ENCODE assay signal across 10 cellular contexts in the genomic region with DNA sequence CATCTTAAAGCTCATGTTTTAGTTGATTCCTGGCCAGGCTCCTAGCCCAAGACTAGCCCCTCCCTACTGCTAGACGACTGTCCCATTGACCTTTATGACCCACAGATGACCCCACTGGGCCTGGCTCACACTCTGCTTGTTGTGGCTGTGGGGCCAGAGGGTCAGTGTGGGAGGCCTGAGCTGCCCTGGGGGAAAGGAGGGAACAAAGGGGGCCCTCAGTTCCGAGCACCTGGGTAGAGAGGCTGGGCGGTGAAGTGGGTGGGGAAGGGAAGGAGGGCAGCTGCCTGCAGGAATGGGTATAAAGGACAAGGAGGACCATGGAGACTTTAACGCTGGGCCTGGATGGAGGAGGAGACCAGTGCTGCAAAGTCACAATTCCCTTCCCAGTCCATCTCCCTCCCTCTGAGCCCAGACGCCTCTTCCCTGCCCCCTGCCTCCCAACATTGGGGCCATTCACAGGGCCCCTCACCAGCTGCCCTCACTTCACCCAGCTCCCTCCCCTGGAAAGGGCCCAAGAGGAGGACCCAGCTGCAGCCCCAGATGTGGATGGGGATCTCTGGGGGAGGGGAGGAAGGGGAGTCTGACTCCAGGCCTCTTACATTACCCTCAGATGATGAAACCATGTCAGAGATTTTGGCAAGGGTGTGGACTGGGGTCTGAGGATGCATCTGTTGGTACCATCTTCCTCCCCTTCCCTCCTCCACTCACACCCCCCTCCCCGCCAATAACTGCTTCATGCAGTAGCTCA. TPM values are rescaled to one million over a fixed set of nuclear protein-coding genes. Genes with fewer than 3 reads are reported as not detected.
A peak's percentile ranks its signal among the peaks of the same experiment; 100 is the strongest.
DNase-seq lines count a peak whose midpoint lies in the region; ATAC-seq and TF ChIP-seq lines count a peak whose summit lies in the region.
"Had no signal": no experiment of that assay in that cellular context is flagged by ENCODE, and none has a peak within 500 bp of the region (broad histone marks: within the 10 kb centered on the region; RNA-seq: fewer than 3 reads in every experiment).

No MANE protein-coding gene starts in this region.

- ATAC-seq in HCT116 (no peak), HG03280 (IDR thresholded peaks at IDR 0.05; ENCODE audit: unreplicated experiment) (no peak)
- ATAC-seq in activated naive CD8-positive, alpha-beta T cell treated with anti-CD3 and anti-CD28 coated beads, Interleukin-2, amount 10 ng/mL, durations not matched to agents 7 days and 5 days (ENCODE audit: low read depth) = no peak

- H3K4me1 Mint-ChIP-seq in activated naive CD8-positive, alpha-beta T cell treated with anti-CD3 and anti-CD28 coated beads, Interleukin-2, amount 10 ng/mL, durations not matched to agents 7 days and 5 days = peaks cover 47% of the 10 kb centered on the region

- H3K14ac ChIP-seq in mesenchymal stem cell (ENCODE audit: low read length in 2 of 2) = no peak overlapping the region

- peak overlapping the region; percentile 56 for H4K8ac ChIP-seq in mesenchymal stem cell (ENCODE audit: low read length)

- TF ChIP-seq RAD21 in HCT116 (IDR thresholded peaks at IDR 0.05; ENCODE audit: low read depth) = no peak

- H3K4me1 ChIP-seq in BLaER1 (peaks cover 90% of the 10 kb centered on the region), HCT116 (ENCODE audit: control insufficient read depth in 1 of 2, insufficient read depth in 2 of 2, low read length in 2 of 2) (peaks cover 12 to 39% of the 10 kb centered on the region in 2 experiments; a peak in 3 of 4 replicates), mesenchymal stem cell (ENCODE audit: control insufficient read depth, insufficient read depth, low read depth, low read length) (peaks cover 37% of the 10 kb centered on the region), Peyer's patch (peaks cover 0 to 69% (median 40%) of the 10 kb centered on the region in 4 donors)

- peak overlapping the region; percentile 12 for H4K91ac ChIP-seq in mesenchymal stem cell (ENCODE audit: low read length)

- H2BK120ac ChIP-seq in mesenchymal stem cell (ENCODE audit: low read depth, low read length) = no peak overlapping the region

- H2BK12ac ChIP-seq in mesenchymal stem cell (ENCODE audit: low read length in 2 of 2) = peak overlapping the region in 1 of 2 experiments; percentile 35

- H2AFZ ChIP-seq in HCT116 (ENCODE audit: low read depth, low read length, poor library complexity, severe bottlenecking) = no peak overlapping the region
- H2AFZ ChIP-seq in mesenchymal stem cell (ENCODE audit: low read depth, low read length) = no peak overlapping the region

- H3K27ac Mint-ChIP-seq in activated naive CD8-positive, alpha-beta T cell treated with anti-CD3 and anti-CD28 coated beads, Interleukin-2, amount 10 ng/mL, durations not matched to agents 7 days and 5 days = peak overlapping the region; percentile 23

- H3K4me3 Mint-ChIP-seq in activated naive CD8-positive, alpha-beta T cell treated with anti-CD3 and anti-CD28 coated beads, Interleukin-2, amount 10 ng/mL, durations not matched to agents 7 days and 5 days = peak overlapping the region; percentile 66

- RAD21 ChIA-PET in HCT116 (lab: Charles Lee; ENCODE audit: low non-redundant PET in 1 of 2, low total read pairs in 2 of 2, uncharacterized antibody in 2 of 2, unreplicated experiment in 2 of 2) = no interaction called here

- H4K20me1 ChIP-seq in BLaER1 = no peaks in the 10 kb centered on the region; the same call in 1 of the 2 replicates
- no peaks in the 10 kb centered on the region for H4K20me1 ChIP-seq in HCT116 (ENCODE audit: insufficient read depth)

- H3K79me2 ChIP-seq in HCT116 (ENCODE audit: insufficient read depth, low read length) = no peaks in the 10 kb centered on the region

- 93% methylated on average over 3 of the region's 6 CpGs for WGBS in mesenchymal stem cell

- H2BK5ac ChIP-seq in mesenchymal stem cell (ENCODE audit: low read depth, low read length, poor library complexity, severe bottlenecking) = no peak overlapping the region

- H3K4me2 ChIP-seq in BLaER1 (peak overlapping the region; percentile 84), HCT116 (ENCODE audit: low read length) (peak overlapping the region; percentile 27; the same call in 1 of the 2 replicates), mesenchymal stem cell (ENCODE audit: low read length, poor library complexity, severe bottlenecking) (no peak overlapping the region)

- H3K36me3 ChIP-seq in BLaER1 (no peaks in the 10 kb centered on the region; the same call in 1 of the 2 replicates), HCT116 (ENCODE audit: control insufficient read depth in 1 of 2, insufficient read depth in 2 of 2, low read length in 2 of 2) (no peaks in the 10 kb centered on the region), mesenchymal stem cell (ENCODE audit: control insufficient read depth in 1 of 2, insufficient read depth in 2 of 2, low read depth in 1 of 2, low read length in 2 of 2) (no peaks in the 10 kb centered on the region), Peyer's patch (no peaks in the 10 kb centered on the region)
- H3K36me3 ChIP-seq: upper lobe of right lung had no signal

- no peaks in the 10 kb centered on the region for H3K27me3 Mint-ChIP-seq in activated naive CD8-positive, alpha-beta T cell treated with anti-CD3 and anti-CD28 coated beads, Interleukin-2, amount 10 ng/mL, durations not matched to agents 7 days and 5 days

- no peak overlapping the region for H2AK5ac ChIP-seq in mesenchymal stem cell (ENCODE audit: low read length, severe bottlenecking)

- H3K4ac ChIP-seq in mesenchymal stem cell (ENCODE audit: low read depth in 1 of 2, low read length in 2 of 2) = no peak overlapping the region

- H3K9me3 ChIP-seq in BLaER1 (no peaks in the 10 kb centered on the region), HCT116 (ENCODE audit: control insufficient read depth in 1 of 2, insufficient read depth in 1 of 2, low read depth in 1 of 2, low read length in 2 of 2) (no peaks in the 10 kb centered on the region), mesenchymal stem cell (ENCODE audit: control insufficient read depth, low read length) (no peaks in the 10 kb centered on the region), Peyer's patch (no peaks in the 10 kb centered on the region)
- H3K9me3 ChIP-seq: upper lobe of right lung had no signal

- CTCF ChIA-PET in HCT116 (lab: Charles Lee) = no interaction called here

- POLR2A ChIA-PET in HCT116 (lab: Charles Lee) = interaction anchor here (1.3 kb wide), 1 partner anchor 12 kb away, joined by 3 read pairs; no protein-coding TSS in a partner anchor
- POLR2A ChIA-PET in activated naive CD8-positive, alpha-beta T cell treated with anti-CD3 and anti-CD28 coated beads, Interleukin-2, amount 10 ng/mL, durations not matched to agents 7 days and 5 days (lab: Charles Lee) = interaction anchor here (0.9 to 8.4 kb wide), 3 partner anchors 9 to 33 kb away, joined by 3 to 108 read pairs (median 4); no protein-coding TSS in a partner anchor

- peaks cover 17% of the 10 kb centered on the region for H3K36me3 Mint-ChIP-seq in activated naive CD8-positive, alpha-beta T cell treated with anti-CD3 and anti-CD28 coated beads, Interleukin-2, amount 10 ng/mL, durations not matched to agents 7 days and 5 days

- peaks cover 10% of the 10 kb centered on the region for H3K79me1 ChIP-seq in mesenchymal stem cell (replicated peaks; ENCODE audit: low read length, poor library complexity, severe bottlenecking)

- TF ChIP-seq POLR2A in HCT116 (IDR thresholded peaks at IDR 0.05; ENCODE audit: borderline replicate concordance, extremely low read depth, insufficient read depth, insufficient read length) (no peak), Peyer's patch (IDR thresholded peaks at IDR 0.05) (no peak)

- TF ChIP-seq CTCF in HCT116 (IDR thresholded peaks at IDR 0.05 in 2 of 3, conservative IDR thresholded peaks at IDR 0.05 in 1 of 3; ENCODE audit: borderline replicate concordance in 1 of 3, insufficient read depth in 1 of 3, low read depth in 2 of 3, low read length in 2 of 3) = no peak
- TF ChIP-seq CTCF in Peyer's patch (IDR thresholded peaks at IDR 0.05) = no peak

- peak overlapping the region; percentile 67 for H2BK15ac ChIP-seq in mesenchymal stem cell (ENCODE audit: low read depth, poor library complexity, severe bottlenecking)

- H3K4me3 ChIP-seq in BLaER1 = peak overlapping the region; percentile 56
- H3K4me3 ChIP-seq in HCT116 (replicated peaks in 1 of 2; ENCODE audit: low read depth in 1 of 2, low read length in 2 of 2) = no peak overlapping the region
- H3K4me3 ChIP-seq in mesenchymal stem cell (ENCODE audit: insufficient read depth in 1 of 2, low read depth in 1 of 2, low read length in 2 of 2) = no peak overlapping the region
- no peak overlapping the region for H3K4me3 ChIP-seq in Peyer's patch

- no peak for DNase-seq in HCT116 (ENCODE audit: low read depth, low spot score)
- no peak for DNase-seq in activated naive CD8-positive, alpha-beta T cell treated with anti-CD3 and anti-CD28 coated beads, Interleukin-2, amount 10 ng/mL, durations not matched to agents 7 days and 5 days
- DNase-seq in mesenchymal stem cell = no peak
- no peak for DNase-seq in Peyer's patch
- DNase-seq in foreskin melanocyte = no peak
- DNase-seq in stimulated activated CD4-positive, alpha-beta T cell treated with anti-CD3 and anti-CD28 coated beads, Interleukin-1b, Interleukin-23, amount 100 ng/mL, for 48 hours = no peak
- DNase-seq: GOT3 had no signal

- H3K9me3 Mint-ChIP-seq in activated naive CD8-positive, alpha-beta T cell treated with anti-CD3 and anti-CD28 coated beads, Interleukin-2, amount 10 ng/mL, durations not matched to agents 7 days and 5 days = no peaks in the 10 kb centered on the region

- H3K27me3 ChIP-seq in BLaER1 (no peaks in the 10 kb centered on the region), HCT116 (ENCODE audit: insufficient read depth, low read length) (no peaks in the 10 kb centered on the region), mesenchymal stem cell (ENCODE audit: control insufficient read depth in 1 of 2, insufficient read depth in 1 of 2, low read length in 2 of 2) (peaks cover 0 to 13% of the 10 kb centered on the region in 2 experiments), Peyer's patch (no peaks in the 10 kb centered on the region)
- H3K27me3 ChIP-seq: upper lobe of right lung had no signal

- intact Hi-C loops in HCT116 (cut with micrococcal nuclease) = no loop called here

- H3K18ac ChIP-seq in mesenchymal stem cell (ENCODE audit: low read depth in 1 of 2, low read length in 2 of 2) = no peak overlapping the region

- H3K9me2 ChIP-seq in HCT116 (ENCODE audit: insufficient read depth) = no peaks in the 10 kb centered on the region

- no TSS peak for BruUV-seq in HCT116 (replicated peaks; lab: Mats Ljungman, UMichigan)

- H3K9ac ChIP-seq in BLaER1 (peak overlapping the region; percentile 75), HCT116 (ENCODE audit: low read length) (no peak overlapping the region), mesenchymal stem cell (ENCODE audit: low read length) (no peak overlapping the region)

- H3K27ac ChIP-seq in BLaER1 (peak overlapping the region; percentile 85), HCT116 (ENCODE audit: low read depth, low read length) (no peak overlapping the region), mesenchymal stem cell (ENCODE audit: low read length, poor library complexity, severe bottlenecking) (no peak overlapping the region), Peyer's patch (peak overlapping the region in 1 of 4 donors; percentile 89)
- H3K27ac ChIP-seq: upper lobe of right lung had no signal

- H3K23ac ChIP-seq in mesenchymal stem cell (ENCODE audit: low read length in 2 of 2) = no peak overlapping the region

RNA-seq across cellular contexts. Expression of a gene that starts 0.9 kb away (rescaled TPM):
- total RNA-seq in HCT116 (2021; ENCODE audit: unreplicated experiment) (6.1 TPM), Peyer's patch (10 to 100 TPM in 3 of 4 donors, 1 to 10 TPM in 1; 6.7 to 19.0 (median 13.3) TPM)
- 7.3 and 7.5 TPM in 2 replicates for polyA plus RNA-seq in HCT116 (2012)
- 100 to 1,000 TPM; 143 TPM for total RNA-seq in activated naive CD8-positive, alpha-beta T cell treated with anti-CD3 and anti-CD28 coated beads, Interleukin-2, amount 10 ng/mL, durations not matched to agents 7 days and 5 days
- 1.1 TPM for polyA plus RNA-seq in mesenchymal stem cell (2013, experiment 1 of 2)
- polyA plus RNA-seq in mesenchymal stem cell (2013, experiment 2 of 2) = 1.1 TPM

Comparison
In these comparisons a context has a peak if more than half of its experiments do, and no peak if none do; other contexts are left out.
1. RNA of a gene that starts 0.9 kb away (total RNA-seq): 143 TPM in activated naive CD8-positive, alpha-beta T cell treated with anti-CD3 and anti-CD28 coated beads, Interleukin-2, amount 10 ng/mL, durations not matched to agents 7 days and 5 days; 6.7 to 19.0 TPM in Peyer's patch and 6.1 TPM in HCT116 (single experiment); every median in the first group is over 4 times any median in the second.